11 cellular contexts compared by ENCODE assay signal in the genomic region with DNA sequence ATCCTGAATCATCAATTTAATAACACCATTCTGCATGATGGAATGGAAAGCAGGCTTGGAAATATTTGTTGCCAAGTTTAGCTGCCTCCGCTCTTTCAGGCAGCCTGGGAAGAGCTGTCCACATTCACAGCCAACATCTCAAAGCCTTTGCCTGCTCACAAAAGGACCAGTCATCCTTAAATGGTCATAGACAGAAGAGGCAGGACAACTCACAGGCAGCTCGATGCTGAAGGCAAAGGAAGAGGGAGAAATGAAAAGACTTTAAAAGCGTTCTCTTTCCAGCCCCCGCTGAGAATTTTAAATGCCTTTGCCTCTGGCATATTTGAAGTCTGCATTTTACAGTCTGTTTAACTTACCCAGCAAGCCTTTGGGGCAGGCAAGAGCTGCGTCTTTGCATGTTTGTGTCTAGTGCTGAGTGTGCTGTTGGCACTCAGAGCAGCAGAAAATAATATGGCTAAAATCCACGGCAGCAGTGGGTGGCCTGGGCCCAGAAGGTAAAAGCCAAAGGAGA.
DNase-seq lines count a peak whose midpoint lies in the region; ATAC-seq and TF ChIP-seq lines count a peak whose summit lies in the region.
"Had no signal": no experiment of that assay in that cellular context is flagged by ENCODE, and none has a peak within 500 bp of the region (broad histone marks: within the 10 kb centered on the region; RNA-seq: fewer than 3 reads in every experiment).

No MANE protein-coding gene starts in this region.

- WGBS in heart left ventricle, 4 donors, result 27 to 35% (median 32%) methylated on average over 6 of the region's 6 CpGs

- DNase-seq in ELF-1 (ENCODE audit: low read depth, low spot score) (peak; percentile 90), heart left ventricle (peak in 4 of 5 donors; percentile 20 to 35 (median 28)), 8988T (no peak), glomerular visceral epithelial cell (ENCODE audit: extremely low spot score) (no peak), NCI-H1436 (lab: John Stamatoyannopoulos, UW) (no peak)
- DNase-seq: activated T-cell treated with anti-CD3 and anti-CD28 coated beads, Interleukin-2, amount 50 U/mL, for 48 hours; NCI-H1694 had no signal

- H3K9me3 ChIP-seq in heart left ventricle (no peaks in the 10 kb centered on the region), parathyroid adenoma (ENCODE audit: control insufficient read depth, low read length) (no peaks in the 10 kb centered on the region)

- H3K4me3 ChIP-seq in heart left ventricle, result no peak overlapping the region
- H3K4me3 ChIP-seq in parathyroid adenoma (ENCODE audit: low read depth, low read length), result no peak overlapping the region

- no peaks in the 10 kb centered on the region for H3K79me2 ChIP-seq in parathyroid adenoma

- no peaks in the 10 kb centered on the region for H3K27me3 ChIP-seq in heart left ventricle
- no peaks in the 10 kb centered on the region for H3K27me3 ChIP-seq in parathyroid adenoma (ENCODE audit: control insufficient read depth, insufficient read depth, low read length)

- no peak overlapping the region for H2AFZ ChIP-seq in parathyroid adenoma

- no peak overlapping the region for H3K9ac ChIP-seq in parathyroid adenoma

- no peak overlapping the region for H3K4me2 ChIP-seq in parathyroid adenoma (ENCODE audit: low read length)

- H3K4me1 ChIP-seq in heart left ventricle, result peaks cover 0 to 24% (median 11%) of the 10 kb centered on the region in 12 donors
- H3K4me1 ChIP-seq in parathyroid adenoma, result peaks cover 3% of the 10 kb centered on the region

- TF ChIP-seq CTCF in heart left ventricle (IDR thresholded peaks at IDR 0.05) (no peak), parathyroid adenoma (IDR thresholded peaks at IDR 0.05) (no peak)

- no peaks in the 10 kb centered on the region for H3K36me3 ChIP-seq in heart left ventricle
- H3K36me3 ChIP-seq in parathyroid adenoma (ENCODE audit: control insufficient read depth, insufficient read depth, low read length), result no peaks in the 10 kb centered on the region

- peak; percentile 54 to 88 (median 84) for ATAC-seq in heart left ventricle
- ATAC-seq in HG03139 (IDR thresholded peaks at IDR 0.05; ENCODE audit: unreplicated experiment), result no peak
- ATAC-seq: SK-N-SH treated with all-trans-retinoic acid at 6 μM for 48 hours had no signal

- H3K27ac ChIP-seq in angular gyrus (ENCODE audit: low read depth, low read length) (peak overlapping the region; percentile 49), heart left ventricle (peak overlapping the region in 5 of 12 donors; percentile 8 to 60 (median 39)), parathyroid adenoma (peak overlapping the region; percentile 41)

- TF ChIP-seq POLR2A in heart left ventricle (IDR thresholded peaks at IDR 0.05), result no peak

- intact Hi-C loops in heart left ventricle (cut with DNase I), result loop anchor here in 1 of 10 donors (5.0 kb wide), 1 partner anchor 68 kb away; a partner anchor contains a TSS

Comparison
In these comparisons a context has a peak if more than half of its experiments do, and no peak if none do; other contexts are left out.
1. DNase-seq: peak in ELF-1 (single experiment) and heart left ventricle (4 of 5); none in 8988T (single experiment), glomerular visceral epithelial cell (single experiment) and NCI-H1436 (single experiment).